Comparison of ENCODE assay signal across 8 cellular contexts in the genomic region with DNA sequence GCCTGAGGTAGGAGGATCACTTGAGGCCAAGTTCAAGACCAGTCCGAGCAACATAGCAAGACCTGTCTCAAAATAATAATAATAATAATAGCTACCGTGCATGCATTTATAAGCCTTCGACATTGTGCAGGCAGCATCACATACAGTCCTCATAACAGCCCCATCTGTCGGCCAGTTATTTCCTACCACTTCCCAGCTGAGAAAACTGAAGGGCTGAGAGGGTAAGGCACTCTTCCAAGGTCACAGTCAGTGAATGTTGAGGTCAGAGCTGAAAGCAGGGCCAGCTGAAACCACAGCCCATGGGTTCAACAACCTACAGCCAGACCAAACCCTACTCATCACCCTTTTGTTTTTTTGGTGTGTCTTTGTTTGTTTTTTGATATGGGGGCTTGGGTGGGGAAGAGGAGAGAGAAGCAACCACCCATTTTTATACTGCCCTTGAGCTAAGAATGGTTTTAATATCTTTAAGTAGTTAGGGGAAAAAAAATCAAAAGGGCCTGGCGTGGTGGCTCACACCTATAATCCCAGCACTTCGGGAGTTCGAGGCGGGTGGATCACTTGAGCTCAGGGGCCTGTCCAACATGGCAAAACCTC. TPM values are rescaled to one million over a fixed set of nuclear protein-coding genes. Genes with fewer than 3 reads are reported as not detected.
DNase-seq lines count a peak whose midpoint lies in the region; ATAC-seq and TF ChIP-seq lines count a peak whose summit lies in the region.

No MANE protein-coding gene starts in this region.

- WGBS in mesenchymal stem cell = 90% methylated on average over 6 of the region's 8 CpGs

- H3K4me3 ChIP-seq in OCI-LY3 (ENCODE audit: low read length) (no peak overlapping the region), mesenchymal stem cell (ENCODE audit: insufficient read depth in 1 of 2, low read depth in 1 of 2, low read length in 2 of 2) (no peak overlapping the region)

- no peak overlapping the region for H4K91ac ChIP-seq in mesenchymal stem cell (ENCODE audit: low read length)

- H3K36me3 ChIP-seq in OCI-LY3 (replicated peaks; ENCODE audit: low read depth, low read length) (no peaks in the 10 kb centered on the region), mesenchymal stem cell (ENCODE audit: control insufficient read depth in 1 of 2, insufficient read depth in 2 of 2, low read depth in 1 of 2, low read length in 2 of 2) (no peaks in the 10 kb centered on the region)

- no peak overlapping the region for H3K23ac ChIP-seq in mesenchymal stem cell (ENCODE audit: low read length in 2 of 2)

- H2BK120ac ChIP-seq in mesenchymal stem cell (ENCODE audit: low read depth, low read length) = no peak overlapping the region

- H2AFZ ChIP-seq in OCI-LY3 (ENCODE audit: low read depth, low read length) (no peak overlapping the region), mesenchymal stem cell (ENCODE audit: low read depth, low read length) (no peak overlapping the region)

- ATAC-seq in HG03439 (IDR thresholded peaks at IDR 0.05; ENCODE audit: unreplicated experiment) (no peak), HG03108 (IDR thresholded peaks at IDR 0.05; ENCODE audit: unreplicated experiment) (no peak)

- H3K4me1 ChIP-seq in OCI-LY3 (ENCODE audit: low read length) (peaks cover 11% of the 10 kb centered on the region), mesenchymal stem cell (ENCODE audit: control insufficient read depth, insufficient read depth, low read depth, low read length) (no peaks in the 10 kb centered on the region)

- H3K4me2 ChIP-seq in OCI-LY3 (ENCODE audit: low read length) (no peak overlapping the region), mesenchymal stem cell (ENCODE audit: low read length, poor library complexity, severe bottlenecking) (no peak overlapping the region)

- H4K8ac ChIP-seq in mesenchymal stem cell (ENCODE audit: low read length) = no peak overlapping the region

- no peaks in the 10 kb centered on the region for H3K9me3 ChIP-seq in OCI-LY3 (ENCODE audit: insufficient read depth, low read length)
- no peaks in the 10 kb centered on the region for H3K9me3 ChIP-seq in mesenchymal stem cell (ENCODE audit: control insufficient read depth, low read length)

- H3K4ac ChIP-seq in mesenchymal stem cell (ENCODE audit: low read depth in 1 of 2, low read length in 2 of 2) = no peak overlapping the region

- H2AK5ac ChIP-seq in mesenchymal stem cell (ENCODE audit: low read length, severe bottlenecking) = no peak overlapping the region

- no peaks in the 10 kb centered on the region for H3K79me2 ChIP-seq in OCI-LY3 (ENCODE audit: low read length)

- DNase-seq in AML-193 (lab: John Stamatoyannopoulos, UW) (peak; percentile 49 to 56), dermis blood vessel endothelial cell (peak; percentile 76), mesenchymal stem cell (peak; percentile 33)
- DNase-seq in stimulated activated CD4-positive, alpha-beta T cell treated with anti-CD3 and anti-CD28 coated beads, Interleukin-4, amount 100 ng/mL, for 1 hour = no peak

- TF ChIP-seq CTCF in GM12874 (IDR thresholded peaks at IDR 0.05; ENCODE audit: insufficient read depth, low read depth, low read length) (peak; percentile 40; the same call in 1 of the 2 replicates), OCI-LY3 (IDR thresholded peaks at IDR 0.05; ENCODE audit: low read depth, low read length) (peak; percentile 35; the same call in 1 of the 2 replicates)

- no peaks in the 10 kb centered on the region for H3K79me1 ChIP-seq in mesenchymal stem cell (replicated peaks; ENCODE audit: low read length, poor library complexity, severe bottlenecking)

- no peak overlapping the region for H2BK5ac ChIP-seq in mesenchymal stem cell (ENCODE audit: low read depth, low read length, poor library complexity, severe bottlenecking)

- H3K27ac ChIP-seq in OCI-LY3 (ENCODE audit: low read length) (no peak overlapping the region), mesenchymal stem cell (ENCODE audit: low read length, poor library complexity, severe bottlenecking) (no peak overlapping the region)

- no peaks in the 10 kb centered on the region for H4K20me1 ChIP-seq in OCI-LY3 (ENCODE audit: insufficient read depth, low read length)

- H3K27me3 ChIP-seq in OCI-LY3 (ENCODE audit: low read depth, low read length) (no peaks in the 10 kb centered on the region), mesenchymal stem cell (ENCODE audit: control insufficient read depth in 1 of 2, insufficient read depth in 1 of 2, low read length in 2 of 2) (peaks cover 6 to 10% of the 10 kb centered on the region in 2 experiments)

- H2BK15ac ChIP-seq in mesenchymal stem cell (ENCODE audit: low read depth, poor library complexity, severe bottlenecking) = no peak overlapping the region

- H3K9ac ChIP-seq in OCI-LY3 (ENCODE audit: low read length) (no peak overlapping the region), mesenchymal stem cell (ENCODE audit: low read length) (no peak overlapping the region)

- no peak overlapping the region for H3K14ac ChIP-seq in mesenchymal stem cell (ENCODE audit: low read length in 2 of 2)

- no peak overlapping the region for H2BK12ac ChIP-seq in mesenchymal stem cell (ENCODE audit: low read length in 2 of 2)

- H3K18ac ChIP-seq in mesenchymal stem cell (ENCODE audit: low read depth in 1 of 2, low read length in 2 of 2) = no peak overlapping the region

RNA-seq across cellular contexts. Expression of gene ITPK1, which starts 16.8 kb away (rescaled TPM):
- 24.0 and 41.3 TPM in 2 replicates for total RNA-seq in dermis blood vessel endothelial cell
- polyA plus RNA-seq in mesenchymal stem cell (2013, experiment 1 of 2) = 8.1 TPM
- polyA plus RNA-seq in mesenchymal stem cell (2013, experiment 2 of 2) = 7.9 TPM

RNA-seq across cellular contexts. Expression of gene MOAP1, which starts 52.1 kb away (rescaled TPM):
- 30.0 and 30.6 TPM in 2 replicates for total RNA-seq in dermis blood vessel endothelial cell
- polyA plus RNA-seq in mesenchymal stem cell (2013, experiment 1 of 2) = 11.6 TPM
- polyA plus RNA-seq in mesenchymal stem cell (2013, experiment 2 of 2) = 12.4 TPM

RNA-seq across cellular contexts. Expression of gene LYSET, which starts 52.5 kb away (rescaled TPM):
- 8.7 and 18.2 TPM in 2 replicates for total RNA-seq in dermis blood vessel endothelial cell
- 19.0 TPM for polyA plus RNA-seq in mesenchymal stem cell (2013, experiment 1 of 2)
- polyA plus RNA-seq in mesenchymal stem cell (2013, experiment 2 of 2) = 19.9 TPM
